In genomic region chr15:40097096-40097967, GRCh38 we compare ENCODE assay signal across 10 cellular contexts. TPM values are rescaled to one million over a fixed set of nuclear protein-coding genes. Genes with fewer than 3 reads are reported as not detected.
DNase-seq lines count a peak whose midpoint lies in the region; ATAC-seq and TF ChIP-seq lines count a peak whose summit lies in the region.
"Had no signal": no experiment of that assay in that cellular context is flagged by ENCODE, and none has a peak within 500 bp of the region (broad histone marks: within the 10 kb centered on the region; RNA-seq: fewer than 3 reads in every experiment).

No MANE protein-coding gene starts in this region.

- no peak for DNase-seq in activated T-cell treated with anti-CD3 and anti-CD28 coated beads, Interleukin-2, amount 50 U/mL, for 72 hours
- no peak for DNase-seq in activated T-cell treated with anti-CD3 and anti-CD28 coated beads, Interleukin-2, amount 50 U/mL, for 4 hours
- DNase-seq in activated naive CD8-positive, alpha-beta T cell treated with anti-CD3 and anti-CD28 coated beads for 36 hours = no peak
- DNase-seq in transverse colon (no peak), putamen (ENCODE audit: low spot score) (no peak), NCI-H446 (lab: John Stamatoyannopoulos, UW) (no peak)
- DNase-seq: activated gamma-delta T cell, foreskin keratinocyte had no signal

- no peak for TF ChIP-seq CTCF in transverse colon (IDR thresholded peaks at IDR 0.05)

- no peak for ATAC-seq in activated T-cell treated with anti-CD3 and anti-CD28 coated beads, Interleukin-2, amount 50 U/mL, for 72 hours (replicated peaks in 1 of 2)
- no peak for ATAC-seq in activated T-cell treated with anti-CD3 and anti-CD28 coated beads, Interleukin-2, amount 50 U/mL, for 4 hours
- ATAC-seq in HG03342 (IDR thresholded peaks at IDR 0.05; ENCODE audit: unreplicated experiment) = no peak
- ATAC-seq: foreskin keratinocyte had no signal

- WGBS in transverse colon (ENCODE audit: low coverage in 1 of 2), 2 donors = 74 to 93% methylated on average over 7 to 10 of the region's 10 CpGs

- H3K36me3 ChIP-seq in mucosa of rectum (ENCODE audit: control insufficient read depth in 2 of 2, insufficient read depth in 2 of 2, low read length in 2 of 2) = no peaks in the 10 kb centered on the region
- no peaks in the 10 kb centered on the region for H3K36me3 ChIP-seq in transverse colon

- peaks cover 90% of the 10 kb centered on the region for H3K4me1 Mint-ChIP-seq in activated T-cell treated with anti-CD3 and anti-CD28 coated beads, Interleukin-2, amount 50 U/mL, for 72 hours (ENCODE audit: low read depth)
- peaks cover 66% of the 10 kb centered on the region for H3K4me1 Mint-ChIP-seq in activated T-cell treated with anti-CD3 and anti-CD28 coated beads, Interleukin-2, amount 50 U/mL, for 4 hours (ENCODE audit: low read depth)
- peaks cover 71% of the 10 kb centered on the region for H3K4me1 Mint-ChIP-seq in activated naive CD8-positive, alpha-beta T cell treated with anti-CD3 and anti-CD28 coated beads for 36 hours

- H3K4me3 ChIP-seq in mucosa of rectum (ENCODE audit: low read length in 2 of 2) (peak overlapping the region in 1 of 2 donors; percentile 14), transverse colon (no peak overlapping the region)

- H3K27me3 ChIP-seq in mucosa of rectum (ENCODE audit: control insufficient read depth in 2 of 2, insufficient read depth in 2 of 2, low read length in 2 of 2) (no peaks in the 10 kb centered on the region), transverse colon (no peaks in the 10 kb centered on the region)
- H3K27me3 ChIP-seq: foreskin keratinocyte had no signal

- in situ Hi-C loops in transverse colon (cut with MboI; ENCODE audit: low pct_ligation_motif_present in 1 of 4, low pct_unique_long_range_greater_than_20kb in 1 of 4, low sequenced_read_pairs in 3 of 4) = no loop called here

- intact Hi-C loops in transverse colon (cut with DNase I; ENCODE audit: low total_unique reads) = no loop called here

- no peaks in the 10 kb centered on the region for H3K27me3 Mint-ChIP-seq in activated T-cell treated with anti-CD3 and anti-CD28 coated beads, Interleukin-2, amount 50 U/mL, for 72 hours (ENCODE audit: low read depth)
- H3K27me3 Mint-ChIP-seq in activated T-cell treated with anti-CD3 and anti-CD28 coated beads, Interleukin-2, amount 50 U/mL, for 4 hours (ENCODE audit: low read depth) = no peaks in the 10 kb centered on the region
- no peaks in the 10 kb centered on the region for H3K27me3 Mint-ChIP-seq in activated naive CD8-positive, alpha-beta T cell treated with anti-CD3 and anti-CD28 coated beads for 36 hours

- peak overlapping the region; percentile 39 to 83 for H3K4me3 Mint-ChIP-seq in activated T-cell treated with anti-CD3 and anti-CD28 coated beads, Interleukin-2, amount 50 U/mL, for 72 hours
- H3K4me3 Mint-ChIP-seq in activated T-cell treated with anti-CD3 and anti-CD28 coated beads, Interleukin-2, amount 50 U/mL, for 4 hours = no peak overlapping the region
- H3K4me3 Mint-ChIP-seq in activated naive CD8-positive, alpha-beta T cell treated with anti-CD3 and anti-CD28 coated beads for 36 hours = no peak overlapping the region

- TF ChIP-seq EP300 in transverse colon (IDR thresholded peaks at IDR 0.05; ENCODE audit: low read depth) = no peak

- H3K36me3 Mint-ChIP-seq in activated T-cell treated with anti-CD3 and anti-CD28 coated beads, Interleukin-2, amount 50 U/mL, for 72 hours (ENCODE audit: insufficient read depth in 2 of 2) = peaks cover 0 to 3% of the 10 kb centered on the region in 2 donors
- peaks cover 3% of the 10 kb centered on the region for H3K36me3 Mint-ChIP-seq in activated T-cell treated with anti-CD3 and anti-CD28 coated beads, Interleukin-2, amount 50 U/mL, for 4 hours (ENCODE audit: insufficient read depth)
- H3K36me3 Mint-ChIP-seq in activated naive CD8-positive, alpha-beta T cell treated with anti-CD3 and anti-CD28 coated beads for 36 hours = peaks cover 5% of the 10 kb centered on the region

- no peak for TF ChIP-seq POLR2A in transverse colon (IDR thresholded peaks at IDR 0.05)

- H3K27ac Mint-ChIP-seq in activated T-cell treated with anti-CD3 and anti-CD28 coated beads, Interleukin-2, amount 50 U/mL, for 72 hours = peak overlapping the region; percentile 82
- peak overlapping the region; percentile 99 for H3K27ac Mint-ChIP-seq in activated naive CD8-positive, alpha-beta T cell treated with anti-CD3 and anti-CD28 coated beads for 36 hours

- H3K4me1 ChIP-seq in mucosa of rectum (ENCODE audit: control insufficient read depth in 2 of 2, insufficient read depth in 2 of 2, low read length in 2 of 2) (peaks cover 69 to 84% of the 10 kb centered on the region in 2 donors), transverse colon (peaks cover 71 to 98% (median 78%) of the 10 kb centered on the region in 4 donors)

- no peaks in the 10 kb centered on the region for H3K9me3 ChIP-seq in mucosa of rectum (ENCODE audit: control insufficient read depth in 2 of 2, low read length in 2 of 2)
- H3K9me3 ChIP-seq in transverse colon = no peaks in the 10 kb centered on the region

- peak overlapping the region in 1 of 2 donors; percentile 62 for H3K9ac ChIP-seq in mucosa of rectum (ENCODE audit: low read depth in 1 of 2, low read length in 2 of 2)

- peak overlapping the region; percentile 83 to 88 for H3K27ac ChIP-seq in mucosa of rectum (ENCODE audit: low read depth in 2 of 2, low read length in 2 of 2)
- H3K27ac ChIP-seq in transverse colon = peak overlapping the region; percentile 88 to 94 (median 90)
- H3K27ac ChIP-seq: foreskin keratinocyte had no signal

- no peaks in the 10 kb centered on the region for H3K9me3 Mint-ChIP-seq in activated T-cell treated with anti-CD3 and anti-CD28 coated beads, Interleukin-2, amount 50 U/mL, for 72 hours
- no peaks in the 10 kb centered on the region for H3K9me3 Mint-ChIP-seq in activated T-cell treated with anti-CD3 and anti-CD28 coated beads, Interleukin-2, amount 50 U/mL, for 4 hours
- no peaks in the 10 kb centered on the region for H3K9me3 Mint-ChIP-seq in activated naive CD8-positive, alpha-beta T cell treated with anti-CD3 and anti-CD28 coated beads for 36 hours

RNA-seq across cellular contexts. Expression of gene BMF, which starts 11.3 kb away (rescaled TPM):
- total RNA-seq in activated T-cell treated with anti-CD3 and anti-CD28 coated beads, Interleukin-2, amount 50 U/mL, for 72 hours = 10 to 100 TPM; 23.7 to 25.9 TPM
- 1 to 10 TPM; 3.1 to 7.1 (median 6.6) TPM for total RNA-seq in activated T-cell treated with anti-CD3 and anti-CD28 coated beads, Interleukin-2, amount 50 U/mL, for 4 hours
- 1 to 10 TPM; 5.1 to 5.4 TPM for total RNA-seq in activated naive CD8-positive, alpha-beta T cell treated with anti-CD3 and anti-CD28 coated beads for 36 hours
- 10 to 100 TPM; 13.3 to 35.4 (median 25.1) TPM for total RNA-seq in transverse colon

RNA-seq across cellular contexts. Expression of gene SRP14, which starts 58.4 kb away (rescaled TPM):
- total RNA-seq in activated T-cell treated with anti-CD3 and anti-CD28 coated beads, Interleukin-2, amount 50 U/mL, for 72 hours = 100 to 1,000 TPM; 102 to 117 TPM
- total RNA-seq in activated T-cell treated with anti-CD3 and anti-CD28 coated beads, Interleukin-2, amount 50 U/mL, for 4 hours = 100 to 1,000 TPM; 186 to 222 (median 214) TPM
- 100 to 1,000 TPM; 161 to 169 TPM for total RNA-seq in activated naive CD8-positive, alpha-beta T cell treated with anti-CD3 and anti-CD28 coated beads for 36 hours
- 100 to 1,000 TPM; 216 to 511 (median 283) TPM for total RNA-seq in transverse colon

Comparison
In these comparisons a context has a peak if more than half of its experiments do, and no peak if none do; other contexts are left out.
1. H3K4me3 Mint-ChIP-seq: peak in activated T-cell treated with anti-CD3 and anti-CD28 coated beads, Interleukin-2, amount 50 U/mL, for 72 hours (2 of 2); none in activated T-cell treated with anti-CD3 and anti-CD28 coated beads, Interleukin-2, amount 50 U/mL, for 4 hours (single experiment) and activated naive CD8-positive, alpha-beta T cell treated with anti-CD3 and anti-CD28 coated beads for 36 hours (single experiment).